In the genomic region with DNA sequence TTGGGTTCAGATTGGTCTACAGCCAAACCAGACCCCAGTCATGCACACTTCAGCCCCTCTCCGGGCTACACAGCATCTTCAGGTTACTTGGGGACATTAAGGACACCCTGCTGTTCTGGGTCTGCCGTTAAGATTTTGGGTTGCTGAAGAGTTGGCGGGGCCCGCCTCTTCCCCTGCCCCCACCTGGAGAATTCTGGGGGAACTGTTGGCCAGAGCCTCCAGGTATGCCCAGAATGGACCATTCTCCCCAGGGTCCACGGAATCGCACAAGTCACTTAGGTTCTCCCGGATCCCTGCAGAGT, we compare ENCODE assay signal across 1 cellular context.
TF ChIP-seq lines count a peak whose summit lies in the region.

No MANE protein-coding gene starts in this region.

TF ChIP-seq in IMR-90, 13 proteins besides CTCF, POLR2A, EP300 and RAD21 (continued from another document):
- TF ChIP-seq, protein P1, sequence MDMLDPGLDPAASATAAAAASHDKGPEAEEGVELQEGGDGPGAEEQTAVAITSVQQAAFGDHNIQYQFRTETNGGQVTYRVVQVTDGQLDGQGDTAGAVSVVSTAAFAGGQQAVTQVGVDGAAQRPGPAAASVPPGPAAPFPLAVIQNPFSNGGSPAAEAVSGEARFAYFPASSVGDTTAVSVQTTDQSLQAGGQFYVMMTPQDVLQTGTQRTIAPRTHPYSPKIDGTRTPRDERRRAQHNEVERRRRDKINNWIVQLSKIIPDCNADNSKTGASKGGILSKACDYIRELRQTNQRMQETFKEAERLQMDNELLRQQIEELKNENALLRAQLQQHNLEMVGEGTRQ (IDR thresholded peaks at IDR 0.05; ENCODE audit: low read depth, low read length) = no peak
- no peak for TF ChIP-seq CHD1 (IDR thresholded peaks at IDR 0.05; ENCODE audit: low read depth, low read length)
- TF ChIP-seq MAZ (IDR thresholded peaks at IDR 0.05; ENCODE audit: borderline replicate concordance, low read depth, low read length) = no peak
- TF ChIP-seq FOS (IDR thresholded peaks at IDR 0.05; ENCODE audit: low read depth, low read length) = no peak
- no peak for TF ChIP-seq RCOR1 (IDR thresholded peaks at IDR 0.05; ENCODE audit: insufficient replicate concordance, low read length)
- TF ChIP-seq MXI1 (IDR thresholded peaks at IDR 0.05; ENCODE audit: borderline replicate concordance, low read depth, low read length) = no peak
